ENCODE assay signal across 12 cellular contexts in the genomic region with DNA sequence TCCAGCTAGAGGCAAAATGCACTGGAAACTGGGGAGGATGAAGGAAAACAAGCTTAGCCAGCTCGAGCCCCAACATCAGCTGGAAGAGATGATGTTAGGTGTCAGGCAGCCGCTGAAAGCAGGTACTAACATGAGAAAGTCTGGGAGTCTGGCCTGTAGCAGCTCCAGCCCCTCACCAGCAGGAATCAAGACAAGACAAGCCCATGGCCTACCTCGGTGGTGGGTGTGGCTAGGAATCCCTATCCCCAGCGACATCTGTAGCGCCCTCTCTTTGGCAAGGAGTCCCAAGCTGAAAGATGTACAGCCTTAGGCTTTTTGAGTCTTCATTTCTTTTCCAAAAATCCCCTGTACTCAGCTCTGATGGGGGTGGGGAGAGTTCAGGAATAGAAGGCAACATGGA. TPM values are rescaled to one million over a fixed set of nuclear protein-coding genes. Genes with fewer than 3 reads are reported as not detected.
"Had no signal": no experiment of that assay in that cellular context is flagged by ENCODE, and none has a peak within 500 bp of the region (broad histone marks: within the 10 kb centered on the region; RNA-seq: fewer than 3 reads in every experiment).

No MANE protein-coding gene starts in this region.

- H3K36me3 ChIP-seq: left lung had no signal

- H3K4me3 Mint-ChIP-seq: activated CD4-positive, alpha-beta T cell treated with anti-CD3 and anti-CD28 coated beads, Interleukin-2, amount 10 ng/mL, durations not matched to agents 24 days and 14 days; activated CD8-positive, alpha-beta T cell treated with anti-CD3 and anti-CD28 coated beads for 36 hours; activated T-cell treated with anti-CD3 and anti-CD28 coated beads, Interleukin-2, amount 50 U/mL, for 4 hours; stimulated activated naive B cell treated with anti-CD40 and anti-IgM and Interleukin-4, amounts not matched to agents 10 μg/mL and 1 μg/mL and 100 μg/mL, for 72 hours had no signal

- DNase-seq: activated CD4-positive, alpha-beta T cell treated with anti-CD3 and anti-CD28 coated beads, Interleukin-2, amount 10 ng/mL, durations not matched to agents 24 days and 14 days; activated CD8-positive, alpha-beta memory T cell treated with anti-CD3 and anti-CD28 coated beads, Interleukin-2, amount 50 U/mL, for 4 hours; activated CD8-positive, alpha-beta T cell treated with anti-CD3 and anti-CD28 coated beads for 36 hours; activated effector memory CD4-positive, alpha-beta T cell treated with Interleukin-2 at 50 U/mL for 16 hours; activated naive CD4-positive, alpha-beta T cell treated with anti-CD3 and anti-CD28 coated beads, Interleukin-2, amount 50 U/mL, for 16 hours; activated T-cell treated with anti-CD3 and anti-CD28 coated beads, Interleukin-2, amount 50 U/mL, for 4 hours; left lung; posterior cingulate gyrus; stimulated activated naive B cell treated with anti-CD40 and anti-IgM and Interleukin-4, amounts not matched to agents 10 μg/mL and 1 μg/mL and 100 μg/mL, for 72 hours had no signal

- ATAC-seq: activated CD8-positive, alpha-beta T cell treated with anti-CD3 and anti-CD28 coated beads for 36 hours; activated T-cell treated with anti-CD3 and anti-CD28 coated beads, Interleukin-2, amount 50 U/mL, for 4 hours; left lung; stimulated activated naive B cell treated with anti-CD40 and anti-IgM and Interleukin-4, amounts not matched to agents 10 μg/mL and 1 μg/mL and 100 μg/mL, for 72 hours had no signal

- H3K27ac Mint-ChIP-seq: activated CD4-positive, alpha-beta T cell treated with anti-CD3 and anti-CD28 coated beads, Interleukin-2, amount 10 ng/mL, durations not matched to agents 24 days and 14 days; activated CD8-positive, alpha-beta T cell treated with anti-CD3 and anti-CD28 coated beads for 36 hours; stimulated activated naive B cell treated with anti-CD40 and anti-IgM and Interleukin-4, amounts not matched to agents 10 μg/mL and 1 μg/mL and 100 μg/mL, for 72 hours had no signal

- FAIRE-seq: astrocyte, frontal cortex had no signal

- H3K4me3 ChIP-seq: left lung had no signal

- H3K36me3 Mint-ChIP-seq: stimulated activated naive B cell treated with anti-CD40 and anti-IgM and Interleukin-4, amounts not matched to agents 10 μg/mL and 1 μg/mL and 100 μg/mL, for 72 hours had no signal

- H3K9me3 Mint-ChIP-seq: activated CD4-positive, alpha-beta T cell treated with anti-CD3 and anti-CD28 coated beads, Interleukin-2, amount 10 ng/mL, durations not matched to agents 24 days and 14 days; activated CD8-positive, alpha-beta T cell treated with anti-CD3 and anti-CD28 coated beads for 36 hours; activated T-cell treated with anti-CD3 and anti-CD28 coated beads, Interleukin-2, amount 50 U/mL, for 4 hours had no signal

- H3K27ac ChIP-seq: left lung had no signal

RNA-seq across cellular contexts. Expression of a gene that starts 2.6 kb away (rescaled TPM):
- total RNA-seq: fibroblast of lung had no signal
- polyA plus RNA-seq: fibroblast of lung had no signal
